ENCODE assay signal across 5 cellular contexts in the genomic region with DNA sequence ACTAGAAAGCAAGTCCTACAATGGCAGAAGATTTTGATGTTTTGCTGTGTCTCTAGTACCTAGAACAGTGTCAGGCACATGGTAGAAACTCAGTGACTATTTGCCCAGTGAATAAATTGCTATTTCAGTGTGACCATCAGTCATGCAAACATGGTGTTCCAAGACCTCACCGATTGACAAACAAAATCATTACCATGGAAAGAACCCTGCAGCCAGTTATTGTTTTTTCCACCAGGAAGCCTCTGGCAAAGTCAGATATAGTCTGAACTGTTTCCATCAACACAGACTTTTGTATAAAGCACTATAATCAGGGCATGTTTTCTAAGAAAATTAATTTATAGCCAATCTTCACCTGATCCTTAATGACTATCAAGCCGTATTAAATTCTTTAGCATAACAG.
"Had no signal": no experiment of that assay in that cellular context is flagged by ENCODE, and none has a peak within 500 bp of the region (broad histone marks: within the 10 kb centered on the region; RNA-seq: fewer than 3 reads in every experiment).

No MANE protein-coding gene starts in this region.

- H3K4me2 ChIP-seq: GM23338 had no signal

- H3K27ac Mint-ChIP-seq: GM23338, H9 had no signal

- H3K9me3 Mint-ChIP-seq: GM23338 had no signal

- DNase-seq: H9, HCEC 1CT, IMR-90 had no signal

- ATAC-seq: GM23338, K562 had no signal

- H3K4me3 Mint-ChIP-seq: GM23338, H9 had no signal

- H3K4me3 ChIP-seq: GM23338, K562 had no signal
